ENCODE assay signal across 16 cellular contexts in the genomic region with DNA sequence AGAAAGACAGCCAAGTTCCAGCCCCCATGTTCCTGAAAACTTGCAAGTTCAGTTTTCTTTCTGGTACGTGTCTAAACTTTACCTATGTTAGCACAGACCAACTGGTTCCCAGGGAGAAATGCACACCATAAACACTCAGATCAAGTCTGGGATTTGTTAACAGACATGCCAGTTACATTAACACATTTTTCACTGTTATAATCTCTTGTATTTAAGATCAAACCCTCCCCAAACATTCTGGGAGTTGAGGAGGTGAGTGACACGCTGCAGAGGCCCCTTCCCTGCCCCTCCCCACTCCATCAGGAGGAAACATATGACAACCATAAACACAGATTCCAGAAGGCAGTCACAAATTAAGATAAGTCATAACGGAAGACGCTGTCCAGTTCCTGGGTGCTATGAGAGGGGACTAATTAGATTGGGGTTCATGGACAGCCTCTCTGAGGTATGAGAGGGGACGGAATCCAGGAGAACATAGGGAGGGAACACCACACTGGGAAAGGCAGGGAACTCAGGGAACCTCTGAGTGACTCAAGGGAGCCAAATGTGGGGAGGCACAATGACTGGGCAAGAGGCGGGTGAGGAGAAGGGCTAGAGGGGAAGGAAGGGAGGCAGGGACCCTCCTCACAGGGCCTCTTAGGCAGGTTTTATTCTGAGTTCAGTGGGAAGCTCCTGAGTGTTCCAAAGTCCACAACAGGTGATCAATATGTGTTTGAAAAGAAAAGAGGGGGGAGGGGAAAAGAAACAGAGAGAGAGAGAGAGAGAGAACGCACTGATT. TPM values are rescaled to one million over a fixed set of nuclear protein-coding genes. Genes with fewer than 3 reads are reported as not detected.
DNase-seq lines count a peak whose midpoint lies in the region; ATAC-seq and TF ChIP-seq lines count a peak whose summit lies in the region.
"Had no signal": no experiment of that assay in that cellular context is flagged by ENCODE, and none has a peak within 500 bp of the region (broad histone marks: within the 10 kb centered on the region; RNA-seq: fewer than 3 reads in every experiment).

No MANE protein-coding gene starts in this region.

- peaks cover 42% of the 10 kb centered on the region for H3K4me1 ChIP-seq in HUES48 (ENCODE audit: control insufficient read depth, insufficient read depth, low read length)
- peaks cover 72% of the 10 kb centered on the region for H3K4me1 ChIP-seq in skeletal muscle satellite cell (ENCODE audit: control insufficient read depth, insufficient read depth, low read length)
- peaks cover 41% of the 10 kb centered on the region for H3K4me1 ChIP-seq in BE2C

- H3K4me3 ChIP-seq in HUES48 (ENCODE audit: low read depth, low read length) (0 out of 2 replicates have a peak overlapping the region, but pooled peaks have one; percentile 22), skeletal muscle satellite cell (ENCODE audit: low read length) (no peak overlapping the region), BE2C (ENCODE audit: low read depth, low read length) (no peak overlapping the region)
- H3K4me3 ChIP-seq: GM12878 had no signal

- peak overlapping the region; percentile 38 for H3K27ac ChIP-seq in HUES48 (ENCODE audit: low read depth, low read length)
- peak overlapping the region; percentile 13 for H3K27ac ChIP-seq in layer of hippocampus (ENCODE audit: low read depth, low read length)

- H3K36me3 ChIP-seq in HUES48 (ENCODE audit: control insufficient read depth, insufficient read depth, low read length) (no peaks in the 10 kb centered on the region), skeletal muscle satellite cell (ENCODE audit: insufficient read depth, low read length) (peaks cover 42% of the 10 kb centered on the region), BE2C (no peaks in the 10 kb centered on the region; the same call in 1 of the 2 replicates)

- H3K27me3 ChIP-seq in HUES48 (ENCODE audit: control insufficient read depth, insufficient read depth, low read length) (peaks cover 24% of the 10 kb centered on the region), layer of hippocampus (ENCODE audit: control insufficient read depth, insufficient read depth, low read length) (no peaks in the 10 kb centered on the region), skeletal muscle satellite cell (ENCODE audit: control insufficient read depth, insufficient read depth, low read length) (no peaks in the 10 kb centered on the region), BE2C (no peaks in the 10 kb centered on the region)

- H3K9me3 ChIP-seq in HUES48 (ENCODE audit: control insufficient read depth, insufficient read depth, low read length) (no peaks in the 10 kb centered on the region), skeletal muscle satellite cell (replicated peaks; ENCODE audit: low read length) (no peaks in the 10 kb centered on the region), BE2C (no peaks in the 10 kb centered on the region)

- DNase-seq in amniotic epithelial cell (ENCODE audit: low read depth) (peak; percentile 68), BE2C (no peak), dedifferentiated amniotic fluid mesenchymal stem cell (ENCODE audit: extremely low spot score) (no peak)
- DNase-seq: activated CD4-positive, alpha-beta T cell treated with anti-CD3 and anti-CD28 coated beads for 4 hours; activated effector memory CD4-positive, alpha-beta T cell treated with anti-CD3 and anti-CD28 coated beads, Interleukin-2, amount 50 U/mL, for 16 hours; cerebellar nuclear complex; DMS 273 treated with DMSO at 0.1 percent for 48 hours; H7; NCI-H187 treated with DMSO at 0.1 percent for 48 hours; stimulated activated CD4-positive, alpha-beta T cell treated with anti-CD3 and anti-CD28 coated beads, Interleukin-1b, Interleukin-23, amount 100 ng/mL, for 48 hours; stimulated activated naive B cell treated with anti-CD40 and anti-IgM and Interleukin-4, amounts not matched to agents 10 μg/mL and 1 μg/mL and 100 μg/mL, for 72 hours had no signal

- ATAC-seq in HG02798 (IDR thresholded peaks at IDR 0.05; ENCODE audit: poor library complexity, unreplicated experiment): no peak
- ATAC-seq: GM12878; stimulated activated naive B cell treated with anti-CD40 and anti-IgM and Interleukin-4, amounts not matched to agents 10 μg/mL and 1 μg/mL and 100 μg/mL, for 72 hours had no signal

- no peak for TF ChIP-seq CTCF in BE2C (IDR thresholded peaks at IDR 0.05; ENCODE audit: low read depth, low read length)

- H3K4me2 ChIP-seq in skeletal muscle satellite cell (ENCODE audit: low read length): peak overlapping the region; percentile 25

- H3K9ac ChIP-seq in HUES48 (ENCODE audit: low read depth, low read length): no peak overlapping the region
- no peak overlapping the region for H3K9ac ChIP-seq in skeletal muscle satellite cell (ENCODE audit: low read depth, low read length)

RNA-seq across cellular contexts. Expression of a gene that starts 25.0 kb away (rescaled TPM):
- total RNA-seq in skeletal muscle satellite cell (2012; rRNA removed): 23.6 and 28.6 TPM in 2 replicates
- polyA plus RNA-seq in BE2C (2012; ENCODE audit: insufficient read depth, insufficient read length, low read depth): 17.0 TPM
